Comparison of ENCODE assay signal across 12 cellular contexts in genomic region chr6:42403831-42404230, GRCh38. TPM values are rescaled to one million over a fixed set of nuclear protein-coding genes. Genes with fewer than 3 reads are reported as not detected.
A peak's percentile ranks its signal among the peaks of the same experiment; 100 is the strongest.
DNase-seq lines count a peak whose midpoint lies in the region; ATAC-seq, FAIRE-seq and TF ChIP-seq lines count a peak whose summit lies in the region.
"Had no signal": no experiment of that assay in that cellular context is flagged by ENCODE, and none has a peak within 500 bp of the region (broad histone marks: within the 10 kb centered on the region; RNA-seq: fewer than 3 reads in every experiment).

No MANE protein-coding gene starts in this region.

- no peaks in the 10 kb centered on the region for H4K20me1 ChIP-seq in PC-9 (ENCODE audit: insufficient read depth)

- CTCF ChIA-PET in CD8-positive, alpha-beta T cell (lab: Charles Lee) = interaction anchor here (1.0 to 4.2 kb wide), 4 partner anchors 8 to 143 kb away, joined by 3 to 30 read pairs (median 7); no protein-coding TSS in a partner anchor
- CTCF ChIA-PET in PC-9 (lab: Charles Lee) = interaction anchor here (0.6 kb wide), 1 partner anchor 86 kb away, joined by 5 read pairs; no protein-coding TSS in a partner anchor

- H3K4me3 ChIP-seq in CD8-positive, alpha-beta T cell (ENCODE audit: low read depth, low read length) = no peak overlapping the region
- peak overlapping the region; percentile 30; the same call in 1 of the 2 replicates for H3K4me3 ChIP-seq in PC-9

- no TSS peak for BruUV-seq in PC-9 (replicated peaks; lab: Mats Ljungman, UMichigan)

- H3K36me3 Mint-ChIP-seq in CD8-positive, alpha-beta T cell = peaks cover 7% of the 10 kb centered on the region
- no peaks in the 10 kb centered on the region for H3K36me3 Mint-ChIP-seq in nephron (ENCODE audit: low read depth)

- intact Hi-C loops in CD8-positive, alpha-beta T cell (cut with DNase I, micrococcal nuclease) = loop anchor here in 1 of 2 experiments (5.0 kb wide), 1 partner anchor 37 kb away; no protein-coding TSS in a partner anchor
- intact Hi-C loops in PC-9 (cut with micrococcal nuclease; ENCODE audit: unreplicated experiment) = loop anchor here (1.0 to 5.0 kb wide), 6 partner anchors 47 to 177 kb away; partner anchors contain the start of gene TRERF1

- H3K4me1 Mint-ChIP-seq in CD8-positive, alpha-beta T cell (ENCODE audit: low read depth) = peaks cover 79% of the 10 kb centered on the region
- peaks cover 36% of the 10 kb centered on the region for H3K4me1 Mint-ChIP-seq in nephron

- no peaks in the 10 kb centered on the region for H3K9me3 ChIP-seq in CD8-positive, alpha-beta T cell (ENCODE audit: low read length)
- H3K9me3 ChIP-seq in PC-9 (ENCODE audit: insufficient read depth, low read depth) = no peaks in the 10 kb centered on the region

- no peaks in the 10 kb centered on the region for H3K27me3 Mint-ChIP-seq in CD8-positive, alpha-beta T cell (ENCODE audit: low read depth)
- no peaks in the 10 kb centered on the region for H3K27me3 Mint-ChIP-seq in nephron (ENCODE audit: low read depth)

- peak overlapping the region; percentile 54 for H3K4me3 Mint-ChIP-seq in CD8-positive, alpha-beta T cell
- no peak overlapping the region for H3K4me3 Mint-ChIP-seq in nephron

- no peaks in the 10 kb centered on the region for H3K9me2 ChIP-seq in PC-9 (ENCODE audit: insufficient read depth)

- H3K9me3 Mint-ChIP-seq in CD8-positive, alpha-beta T cell = no peaks in the 10 kb centered on the region
- no peaks in the 10 kb centered on the region for H3K9me3 Mint-ChIP-seq in nephron

- TF ChIP-seq CTCF in CD8-positive, alpha-beta T cell (IDR thresholded peaks at IDR 0.05) = no peak
- TF ChIP-seq CTCF in PC-9 (conservative IDR thresholded peaks at IDR 0.05) (no peak), nephron (IDR thresholded peaks at IDR 0.05; ENCODE audit: unreplicated experiment in 3 of 3) (no peak)

- peaks cover 57% of the 10 kb centered on the region for H3K4me1 ChIP-seq in CD8-positive, alpha-beta T cell (ENCODE audit: insufficient read depth, low read length)
- H3K4me1 ChIP-seq in PC-9 (replicated peaks; ENCODE audit: insufficient read depth) = peaks cover 58% of the 10 kb centered on the region

- no peak overlapping the region for H2AFZ ChIP-seq in PC-9

- no peak overlapping the region for H3K27ac ChIP-seq in CD8-positive, alpha-beta T cell (ENCODE audit: low read depth, low read length)
- peak overlapping the region; percentile 86 for H3K27ac ChIP-seq in PC-9
- peak overlapping the region; percentile 70 for H3K27ac ChIP-seq in epithelial cell of prostate

- no peaks in the 10 kb centered on the region for H3K27me3 ChIP-seq in CD8-positive, alpha-beta T cell (ENCODE audit: insufficient read depth, low read length)
- no peaks in the 10 kb centered on the region for H3K27me3 ChIP-seq in PC-9 (ENCODE audit: insufficient read depth, low read depth)

- peak overlapping the region; percentile 90 for H3K27ac Mint-ChIP-seq in CD8-positive, alpha-beta T cell
- H3K27ac Mint-ChIP-seq in nephron = peak overlapping the region in 2 of 3 experiments; percentile 62 to 84

- H3K79me2 ChIP-seq in PC-9 (ENCODE audit: low read depth) = peaks cover 72% of the 10 kb centered on the region

- DNase-seq in CD8-positive, alpha-beta T cell = peak in 1 of 7 experiments; percentile 39
- peak in 1 of 2 experiments; percentile 39 for DNase-seq in PC-9
- DNase-seq in epithelial cell of prostate (ENCODE audit: low read depth, low spot score) = no peak
- no peak for DNase-seq in GM19239 (ENCODE audit: insufficient read length, low spot score)
- DNase-seq in DMS114 treated with DMSO at 0.1 percent for 48 hours (lab: John Stamatoyannopoulos, UW; ENCODE audit: unreplicated experiment) = no peak
- no peak for DNase-seq in NCI-H146 treated with DMSO at 0.1 percent for 48 hours (lab: John Stamatoyannopoulos, UW; ENCODE audit: unreplicated experiment)
- DNase-seq: activated CD4-positive, CD25-positive, alpha-beta regulatory T cell; NCI-H187 treated with DMSO at 0.1 percent for 48 hours; Right ventricle myocardium superior had no signal

- H3F3A ChIP-seq in PC-9 (ENCODE audit: insufficient read depth, low read depth) = peaks cover 32% of the 10 kb centered on the region

- H3K4me2 ChIP-seq in PC-9 = peak overlapping the region; percentile 75

- ATAC-seq in CD8-positive, alpha-beta T cell = no peak
- no peak for ATAC-seq in GM18861 (IDR thresholded peaks at IDR 0.05; ENCODE audit: unreplicated experiment)

- POLR2A ChIA-PET in CD8-positive, alpha-beta T cell (lab: Charles Lee) = interaction anchor here (0.5 to 2.1 kb wide), 5 partner anchors 12 to 1126 kb away, joined by 3 to 15 read pairs (median 4); no protein-coding TSS in a partner anchor
- POLR2A ChIA-PET in PC-9 (lab: Charles Lee; ENCODE audit: unreplicated experiment) = interaction anchor here (0.5 to 0.6 kb wide), 4 partner anchors 13 to 1078 kb away, joined by 3 to 13 read pairs (median 4); partner anchors contain the start of gene ZNF318

- H3K36me3 ChIP-seq in CD8-positive, alpha-beta T cell (ENCODE audit: insufficient read depth, low read length) = no peaks in the 10 kb centered on the region
- H3K36me3 ChIP-seq in PC-9 (ENCODE audit: low read depth) = no peaks in the 10 kb centered on the region

- FAIRE-seq in GM19239 (lab: Jason Lieb, UNC) = no peak
- FAIRE-seq: GM12892 had no signal

RNA-seq across cellular contexts. Expression of gene TRERF1, which starts 47.9 kb away (rescaled TPM):
- total RNA-seq in CD8-positive, alpha-beta T cell = 10 to 100 TPM; 20.2 to 20.4 TPM
- total RNA-seq in PC-9 (2021) = 12.3 and 14.5 TPM in 2 replicates
